ENCODE assay signal across 11 cellular contexts in the genomic region with DNA sequence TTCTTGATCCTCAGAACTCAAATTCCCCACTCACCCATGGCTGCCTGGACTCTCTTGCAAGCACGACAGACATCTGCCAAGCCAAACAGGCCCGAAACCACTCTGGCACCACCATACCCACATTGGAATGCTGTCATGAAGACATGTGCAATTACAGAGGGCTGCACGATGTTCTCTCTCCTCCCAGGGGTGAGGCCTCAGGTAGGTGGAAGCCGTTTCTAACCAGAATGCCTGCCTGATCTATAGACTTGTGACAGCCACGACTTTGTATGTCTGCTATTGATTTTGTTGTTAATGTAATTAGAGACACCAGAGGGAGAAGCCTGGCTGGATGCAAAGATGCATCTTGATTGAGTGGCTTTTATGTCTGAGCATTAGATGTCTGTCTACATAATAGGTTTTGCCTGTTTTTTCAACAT. TPM values are rescaled to one million over a fixed set of nuclear protein-coding genes. Genes with fewer than 3 reads are reported as not detected.
A peak's percentile ranks its signal among the peaks of the same experiment; 100 is the strongest.
DNase-seq lines count a peak whose midpoint lies in the region; ATAC-seq and TF ChIP-seq lines count a peak whose summit lies in the region.
"Had no signal": no experiment of that assay in that cellular context is flagged by ENCODE, and none has a peak within 500 bp of the region (broad histone marks: within the 10 kb centered on the region; RNA-seq: fewer than 3 reads in every experiment).

No MANE protein-coding gene starts in this region.

- H4K20me1 ChIP-seq in osteoblast (ENCODE audit: insufficient read depth, low read length) = peaks cover 30% of the 10 kb centered on the region

- intact Hi-C loops in sciatic nerve (cut with DNase I) = no loop called here

- no peak overlapping the region for H3K27ac Mint-ChIP-seq in glutamatergic neuron (ENCODE audit: unreplicated experiment)
- H3K27ac Mint-ChIP-seq: naive thymus-derived CD4-positive, alpha-beta T cell had no signal

- peaks cover 26% of the 10 kb centered on the region for H3K4me1 Mint-ChIP-seq in glutamatergic neuron (ENCODE audit: low read depth, unreplicated experiment)

- peaks cover 12% of the 10 kb centered on the region for H3K36me3 ChIP-seq in osteoblast (ENCODE audit: insufficient read depth, low read length)

- H3K4me2 ChIP-seq in osteoblast (ENCODE audit: insufficient read depth, low read length) = peak overlapping the region; percentile 97

- peaks cover 8% of the 10 kb centered on the region for H3K27me3 Mint-ChIP-seq in glutamatergic neuron (ENCODE audit: unreplicated experiment)

- peaks cover 3% of the 10 kb centered on the region for H3K9me3 Mint-ChIP-seq in glutamatergic neuron (ENCODE audit: unreplicated experiment)
- H3K9me3 Mint-ChIP-seq: naive thymus-derived CD4-positive, alpha-beta T cell had no signal

- no peaks in the 10 kb centered on the region for H3K36me3 Mint-ChIP-seq in glutamatergic neuron (ENCODE audit: unreplicated experiment)

- H3K4me1 ChIP-seq in osteoblast (ENCODE audit: insufficient read depth, low read length) = peaks cover 28% of the 10 kb centered on the region

- no peak for ATAC-seq in sciatic nerve
- ATAC-seq: naive thymus-derived CD4-positive, alpha-beta T cell; Panc1 had no signal

- H3K27me3 ChIP-seq in osteoblast (ENCODE audit: insufficient read depth, low read length) = peaks cover 5% of the 10 kb centered on the region

- TF ChIP-seq CTCF in glutamatergic neuron (IDR thresholded peaks at IDR 0.05; ENCODE audit: partially characterized antibody, unreplicated experiment) = no peak
- no peak for TF ChIP-seq CTCF in osteoblast (IDR thresholded peaks at IDR 0.05; ENCODE audit: extremely low read depth, low read depth, low read length)
- TF ChIP-seq CTCF in GM10266 (IDR thresholded peaks at IDR 0.05; ENCODE audit: control insufficient read depth, insufficient read depth, low read depth, missing control alignments) = no peak

- in situ Hi-C loops in SK-MEL-5 (cut with HindIII; ENCODE audit: low pct_unique_long_range_greater_than_20kb, low sequenced_read_pairs) = no loop called here
- in situ Hi-C loops in KBM-7 (cut with MboI; ENCODE audit: low pct_unique_long_range_greater_than_20kb, low sequenced_read_pairs) = no loop called here

- peak overlapping the region; percentile 91 for H3K4me3 ChIP-seq in osteoblast (ENCODE audit: insufficient read depth, low read length)

- DNase-seq in EL (peak; percentile 11), SK-MEL-5 (ENCODE audit: low read depth, low spot score) (peak; percentile 64), glutamatergic neuron (no peak), osteoblast (ENCODE audit: insufficient read length, low spot score, missing footprints) (no peak), midbrain (lab: John Stamatoyannopoulos, UW) (no peak), GM10266 (ENCODE audit: extremely low spot score) (no peak), sciatic nerve (ENCODE audit: low spot score) (no peak), KBM-7 (no peak)
- DNase-seq: naive thymus-derived CD4-positive, alpha-beta T cell; NCI-H2081 treated with DMSO at 0.1 percent for 48 hours had no signal

- H2AFZ ChIP-seq in osteoblast (ENCODE audit: low read length) = no peak overlapping the region

- no peaks in the 10 kb centered on the region for H3K9me3 ChIP-seq in osteoblast (ENCODE audit: low read depth, low read length)

- H3K79me2 ChIP-seq in osteoblast (ENCODE audit: insufficient read depth, low read length) = peaks cover 39% of the 10 kb centered on the region

- H3K4me3 Mint-ChIP-seq in glutamatergic neuron (ENCODE audit: unreplicated experiment) = peak overlapping the region; percentile 76

- H3K27ac ChIP-seq in osteoblast (ENCODE audit: low read depth, low read length) = no peak overlapping the region

RNA-seq across cellular contexts. Expression of a gene that starts 4.0 kb away (rescaled TPM):
- total RNA-seq in SK-MEL-5 (2014; rRNA removed; shearing (Covaris generic)) = 288 and 335 TPM in 2 replicates
- 241 and 282 TPM in 2 replicates for polyA plus RNA-seq in SK-MEL-5 (2015; cell fraction: cytosol; rRNA removed)
- 227 and 229 TPM in 2 replicates for polyA plus RNA-seq in SK-MEL-5 (2015; cell fraction: nucleus; rRNA removed)
- total RNA-seq in glutamatergic neuron (ENCODE audit: unreplicated experiment) (5.8 TPM), osteoblast (13.6 and 14.8 TPM in 2 replicates), sciatic nerve (15.6 TPM)
- polyA plus RNA-seq: naive thymus-derived CD4-positive, alpha-beta T cell had no signal

Comparison
In these comparisons a context has a peak if more than half of its experiments do, and no peak if none do; other contexts are left out.
1. DNase-seq: peak in EL (single experiment) and SK-MEL-5 (single experiment); none in glutamatergic neuron (single experiment), osteoblast (single experiment), midbrain (single experiment), GM10266 (single experiment), sciatic nerve (single experiment) and KBM-7 (single experiment).
2. RNA of a gene that starts 4.0 kb away (total RNA-seq): 288 to 335 TPM in SK-MEL-5; 15.6 TPM in sciatic nerve (single experiment), 13.6 to 14.8 TPM in osteoblast and 5.8 TPM in glutamatergic neuron (single experiment); every median in the first group is over 10 times any median in the second.